ENCODE assay signal across 8 cellular contexts in the genomic region with DNA sequence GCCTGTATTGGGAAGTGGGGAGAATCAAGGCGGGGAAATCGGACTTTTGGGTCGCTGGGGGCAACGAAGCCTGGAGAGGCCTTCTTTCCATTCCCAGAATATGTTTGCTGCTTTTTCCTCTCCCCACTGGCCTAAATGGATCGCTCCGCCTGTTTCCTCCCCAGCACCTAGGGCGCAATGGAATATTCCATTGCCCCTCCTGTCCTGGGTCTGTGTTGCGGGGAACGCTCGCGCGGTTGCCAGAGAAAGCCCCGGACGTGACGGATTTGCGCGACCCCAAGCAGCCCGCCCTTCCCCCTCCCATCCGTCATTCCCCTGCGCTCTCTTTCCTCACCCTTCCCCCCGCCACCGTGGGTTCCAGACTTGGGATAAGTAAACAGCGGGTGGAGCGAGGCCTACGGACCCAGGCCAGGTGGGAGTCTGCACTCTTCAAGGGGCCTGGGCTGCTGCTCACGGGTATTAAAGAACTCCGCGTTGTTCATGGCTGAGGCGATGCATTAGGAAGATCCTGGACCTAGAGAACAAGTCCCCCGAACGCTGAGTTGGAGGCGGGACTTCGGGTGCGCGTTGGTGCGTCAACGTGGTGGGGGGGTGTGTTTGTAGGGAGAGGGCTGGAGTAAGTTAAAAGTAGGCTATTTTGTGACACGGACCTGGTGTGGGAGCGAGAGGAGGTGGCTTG. TPM values are rescaled to one million over a fixed set of nuclear protein-coding genes. Genes with fewer than 3 reads are reported as not detected.
DNase-seq lines count a peak whose midpoint lies in the region; ATAC-seq lines count a peak whose summit lies in the region.

A gene with protein sequence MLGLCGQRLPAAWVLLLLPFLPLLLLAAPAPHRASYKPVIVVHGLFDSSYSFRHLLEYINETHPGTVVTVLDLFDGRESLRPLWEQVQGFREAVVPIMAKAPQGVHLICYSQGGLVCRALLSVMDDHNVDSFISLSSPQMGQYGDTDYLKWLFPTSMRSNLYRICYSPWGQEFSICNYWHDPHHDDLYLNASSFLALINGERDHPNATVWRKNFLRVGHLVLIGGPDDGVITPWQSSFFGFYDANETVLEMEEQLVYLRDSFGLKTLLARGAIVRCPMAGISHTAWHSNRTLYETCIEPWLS (plus strand): TSS at position 307 of the 679 bp plus-strand sequence. CDS start 454 bp downstream, outside the sequence.

- CTCF ChIA-PET in activated CD8-positive, alpha-beta memory T cell treated with anti-CD3 and anti-CD28 coated beads, Interleukin-2, amount 10 ng/mL, durations not matched to agents 7 days and 5 days (lab: Charles Lee), result interaction anchor here (0.9 to 1.3 kb wide), 7 partner anchors 10 to 106 kb away, joined by 3 to 10 read pairs (median 7); a partner anchor contains a TSS

- H3K4me1 Mint-ChIP-seq in activated CD8-positive, alpha-beta memory T cell treated with anti-CD3 and anti-CD28 coated beads, Interleukin-2, amount 10 ng/mL, durations not matched to agents 7 days and 5 days, result peaks cover 25% of the 10 kb centered on the region
- peaks cover 36 to 41% of the 10 kb centered on the region in 2 donors for H3K4me1 Mint-ChIP-seq in effector memory CD8-positive, alpha-beta T cell (ENCODE audit: low read depth in 2 of 2)
- H3K4me1 Mint-ChIP-seq in memory B cell, result peaks cover 24% of the 10 kb centered on the region

- peak within 1 kb of the TSS; percentile 86 for H3K4me3 Mint-ChIP-seq in activated CD8-positive, alpha-beta memory T cell treated with anti-CD3 and anti-CD28 coated beads, Interleukin-2, amount 10 ng/mL, durations not matched to agents 7 days and 5 days
- peak within 1 kb of the TSS; percentile 89 to 91 for H3K4me3 Mint-ChIP-seq in effector memory CD8-positive, alpha-beta T cell
- H3K4me3 Mint-ChIP-seq in memory B cell, result peak within 1 kb of the TSS; percentile 84

- peaks cover 32% of the 10 kb centered on the region for H3K27me3 Mint-ChIP-seq in activated CD8-positive, alpha-beta memory T cell treated with anti-CD3 and anti-CD28 coated beads, Interleukin-2, amount 10 ng/mL, durations not matched to agents 7 days and 5 days
- H3K27me3 Mint-ChIP-seq in effector memory CD8-positive, alpha-beta T cell, result peaks cover 20 to 33% of the 10 kb centered on the region in 2 donors
- peaks cover 24% of the 10 kb centered on the region for H3K27me3 Mint-ChIP-seq in memory B cell

- peaks cover 9% of the 10 kb centered on the region for H3K36me3 Mint-ChIP-seq in activated CD8-positive, alpha-beta memory T cell treated with anti-CD3 and anti-CD28 coated beads, Interleukin-2, amount 10 ng/mL, durations not matched to agents 7 days and 5 days
- peaks cover 14% of the 10 kb centered on the region for H3K36me3 Mint-ChIP-seq in effector memory CD8-positive, alpha-beta T cell (ENCODE audit: insufficient read depth)
- H3K36me3 Mint-ChIP-seq in memory B cell, result peaks cover 2% of the 10 kb centered on the region

- ATAC-seq in activated CD8-positive, alpha-beta memory T cell treated with anti-CD3 and anti-CD28 coated beads, Interleukin-2, amount 10 ng/mL, durations not matched to agents 7 days and 5 days, result peak; percentile 67
- ATAC-seq in effector memory CD8-positive, alpha-beta T cell (replicated peaks), result peak; percentile 76
- peak; percentile 41 for ATAC-seq in memory B cell (ENCODE audit: low read depth)
- ATAC-seq in GM21786 (IDR thresholded peaks at IDR 0.05; ENCODE audit: unreplicated experiment), result no peak

- peak; percentile 83 for DNase-seq in DMS79 treated with DMSO at 0.1 percent for 48 hours (lab: John Stamatoyannopoulos, UW)
- peak; percentile 73 for DNase-seq in HS-5 (ENCODE audit: low read depth)
- peak; percentile 66 for DNase-seq in NOMO-1 treated with DMSO at 0.1 percent for 48 hours (lab: John Stamatoyannopoulos, UW; ENCODE audit: unreplicated experiment)
- DNase-seq in activated CD8-positive, alpha-beta memory T cell treated with anti-CD3 and anti-CD28 coated beads, Interleukin-2, amount 10 ng/mL, durations not matched to agents 7 days and 5 days, result peak; percentile 89
- peak; percentile 64 to 69 (median 67) for DNase-seq in effector memory CD8-positive, alpha-beta T cell
- no peak for DNase-seq in memory B cell (ENCODE audit: low spot score in 2 of 2)
- peak in 2 of 3 experiments; percentile 35 to 46 for DNase-seq in stimulated activated CD4-positive, alpha-beta T cell treated with anti-CD3 and anti-CD28 coated beads, TNF-alpha, amount 100 ng/mL, for 4 hours (ENCODE audit: low read depth in 3 of 3)

- H3K27ac Mint-ChIP-seq in activated CD8-positive, alpha-beta memory T cell treated with anti-CD3 and anti-CD28 coated beads, Interleukin-2, amount 10 ng/mL, durations not matched to agents 7 days and 5 days, result peak within 1 kb of the TSS; percentile 83
- H3K27ac Mint-ChIP-seq in effector memory CD8-positive, alpha-beta T cell, result peak within 1 kb of the TSS; percentile 91 to 92
- peak within 1 kb of the TSS; percentile 0 for H3K27ac Mint-ChIP-seq in memory B cell

- no peaks in the 10 kb centered on the region for H3K9me3 Mint-ChIP-seq in activated CD8-positive, alpha-beta memory T cell treated with anti-CD3 and anti-CD28 coated beads, Interleukin-2, amount 10 ng/mL, durations not matched to agents 7 days and 5 days (ENCODE audit: low read depth)
- H3K9me3 Mint-ChIP-seq in effector memory CD8-positive, alpha-beta T cell, result no peaks in the 10 kb centered on the region
- H3K9me3 Mint-ChIP-seq in memory B cell, result no peaks in the 10 kb centered on the region

RNA-seq across cellular contexts. Expression of the gene that starts here (rescaled TPM):
- 10 to 100 TPM; 13.9 to 21.9 TPM for total RNA-seq in activated CD8-positive, alpha-beta memory T cell treated with anti-CD3 and anti-CD28 coated beads, Interleukin-2, amount 10 ng/mL, durations not matched to agents 7 days and 5 days

Comparison
In these comparisons a context has a peak if more than half of its experiments do, and no peak if none do; other contexts are left out.
1. DNase-seq: peak in DMS79 treated with DMSO at 0.1 percent for 48 hours (single experiment), HS-5 (single experiment), NOMO-1 treated with DMSO at 0.1 percent for 48 hours (single experiment), activated CD8-positive, alpha-beta memory T cell treated with anti-CD3 and anti-CD28 coated beads, Interleukin-2, amount 10 ng/mL, durations not matched to agents 7 days and 5 days (single experiment), effector memory CD8-positive, alpha-beta T cell (3 of 3) and stimulated activated CD4-positive, alpha-beta T cell treated with anti-CD3 and anti-CD28 coated beads, TNF-alpha, amount 100 ng/mL, for 4 hours (2 of 3); none in memory B cell (0 of 2).
2. H3K27ac Mint-ChIP-seq: peak in every context shown above with its lines; median percentile 92 in effector memory CD8-positive, alpha-beta T cell; 83 in activated CD8-positive, alpha-beta memory T cell treated with anti-CD3 and anti-CD28 coated beads, Interleukin-2, amount 10 ng/mL, durations not matched to agents 7 days and 5 days; 0 in memory B cell.
3. Peak in every context shown above with its lines, with median percentiles within 50 percentile points of each other: H3K4me3 Mint-ChIP-seq.